Comparison of ENCODE assay signal across 11 cellular contexts in the genomic region with DNA sequence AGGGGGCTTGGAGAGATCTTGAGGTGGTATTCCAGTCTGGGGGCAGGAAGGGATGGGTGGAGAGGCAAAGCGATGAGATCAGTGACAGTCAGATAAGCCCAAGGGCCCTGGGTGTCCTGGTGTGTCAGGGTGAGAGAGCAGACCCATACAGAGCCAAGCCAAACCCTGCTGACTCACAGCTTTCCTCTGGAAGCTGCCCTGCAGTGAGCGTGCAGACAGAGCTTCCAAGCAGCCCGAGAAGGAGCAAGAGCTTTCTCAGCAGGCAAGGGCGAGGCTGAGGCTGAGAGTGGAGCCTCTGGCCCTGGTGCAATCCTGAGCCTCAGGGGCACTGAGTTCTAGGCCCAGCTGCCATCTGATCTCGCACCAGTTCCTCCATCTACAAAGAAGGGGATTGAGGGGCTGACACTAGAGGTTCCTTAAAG.
A peak's percentile ranks its signal among the peaks of the same experiment; 100 is the strongest.
DNase-seq lines count a peak whose midpoint lies in the region; ATAC-seq, FAIRE-seq and TF ChIP-seq lines count a peak whose summit lies in the region.
"Had no signal": no experiment of that assay in that cellular context is flagged by ENCODE, and none has a peak within 500 bp of the region (broad histone marks: within the 10 kb centered on the region; RNA-seq: fewer than 3 reads in every experiment).

No MANE protein-coding gene starts in this region.

- CTCF ChIA-PET in A549 (lab: Yijun Ruan, JAX), result interaction anchor here (0.9 to 1.4 kb wide), 3 partner anchors 9 to 265 kb away, joined by 3 read pairs; no protein-coding TSS in a partner anchor

- peak; percentile 99 for ATAC-seq in A549
- no peak for ATAC-seq in HG03342 (IDR thresholded peaks at IDR 0.05; ENCODE audit: unreplicated experiment)
- no peak for ATAC-seq in GM21367 (IDR thresholded peaks at IDR 0.05; ENCODE audit: unreplicated experiment)

- no peak for FAIRE-seq in A549 (lab: Jason Lieb, UNC)

- TF ChIP-seq CTCF in A549 (IDR thresholded peaks at IDR 0.05) (no peak), epithelial cell of esophagus (IDR thresholded peaks at IDR 0.05; ENCODE audit: insufficient read depth, low read depth, low read length, missing control alignments) (no peak)

- DNase-seq in A549 (ENCODE audit: low read depth in 1 of 2, low spot score in 1 of 2), result peak; percentile 59 to 77
- DNase-seq in M059J (ENCODE audit: low read depth), result peak; percentile 98
- peak; percentile 93 for DNase-seq in epithelial cell of esophagus (ENCODE audit: low read depth)
- peak; percentile 48 for DNase-seq in mucosa of gallbladder (ENCODE audit: low spot score)
- DNase-seq in NCI-H748 treated with DMSO at 0.1 percent for 48 hours (lab: John Stamatoyannopoulos, UW), result no peak
- no peak for DNase-seq in T-helper 1 cell
- DNase-seq: activated T-cell treated with anti-CD3 and anti-CD28 coated beads, Interleukin-2, amount 50 U/mL, for 1 hour; NCI-H526 had no signal

- H3K4me2 ChIP-seq in A549, result peak overlapping the region; percentile 35
- H3K4me2 ChIP-seq: BLaER1 treated with 17β-estradiol and CSF1 and Interleukin-3, amounts not matched to agents 10 nM and 100 nM had no signal

- peak overlapping the region; percentile 54 to 83 for H3K27ac ChIP-seq in A549
- H3K27ac ChIP-seq: BLaER1 treated with 17β-estradiol and CSF1 and Interleukin-3, amounts not matched to agents 10 nM and 100 nM had no signal

- peaks cover 16% of the 10 kb centered on the region for H3K4me1 ChIP-seq in A549
- H3K4me1 ChIP-seq: BLaER1 treated with 17β-estradiol and CSF1 and Interleukin-3, amounts not matched to agents 10 nM and 100 nM had no signal

- no peak for TF ChIP-seq RAD21 in A549 (conservative IDR thresholded peaks at IDR 0.05 in 1 of 2, IDR thresholded peaks at IDR 0.05 in 1 of 2)

- 11% methylated on average over 5 of the region's 5 CpGs for WGBS in A549 (ENCODE audit: missing lambda C conversion rate)

- no peak for TF ChIP-seq POLR2A in A549 (IDR thresholded peaks at IDR 0.05; ENCODE audit: low read length)

- no peaks in the 10 kb centered on the region for H3K9me3 ChIP-seq in A549
- H3K9me3 ChIP-seq: BLaER1 treated with 17β-estradiol and CSF1 and Interleukin-3, amounts not matched to agents 10 nM and 100 nM had no signal

- POLR2A ChIA-PET in A549 (lab: Yijun Ruan, JAX), result interaction anchor here (1.5 kb wide), 2 partner anchors 87 to 150 kb away, joined by 4 read pairs; no protein-coding TSS in a partner anchor

- TF ChIP-seq EP300 in A549 (IDR thresholded peaks at IDR 0.05), result no peak

- H3K4me3 ChIP-seq in A549 (no peak overlapping the region), epithelial cell of esophagus (ENCODE audit: low read length) (no peak overlapping the region)
- H3K4me3 ChIP-seq: BLaER1 treated with 17β-estradiol and CSF1 and Interleukin-3, amounts not matched to agents 10 nM and 100 nM had no signal

TF ChIP-seq in A549, 52 proteins besides CTCF, POLR2A, EP300 and RAD21:
- 0 out of 2 replicates have a peak, but pooled peaks have one; percentile 5 for TF ChIP-seq NFE2L2 (conservative IDR thresholded peaks at IDR 0.05; ENCODE audit: low read length)
- TF ChIP-seq MAFK (IDR thresholded peaks at IDR 0.05; ENCODE audit: partially characterized antibody), result peak; percentile 56
- TF ChIP-seq FOSL2 (IDR thresholded peaks at IDR 0.05), result no peak
- 0 out of 2 replicates have a peak, but pooled peaks have one; percentile 36 for TF ChIP-seq FOSL2 (CRISPR knock-in tag; IDR thresholded peaks at IDR 0.05)
- TF ChIP-seq FOXS1 (CRISPR knock-in tag; IDR thresholded peaks at IDR 0.05), result no peak
- TF ChIP-seq HOXB13 (CRISPR knock-in tag; IDR thresholded peaks at IDR 0.05; ENCODE audit: low read depth), result no peak
- TF ChIP-seq, protein P1, sequence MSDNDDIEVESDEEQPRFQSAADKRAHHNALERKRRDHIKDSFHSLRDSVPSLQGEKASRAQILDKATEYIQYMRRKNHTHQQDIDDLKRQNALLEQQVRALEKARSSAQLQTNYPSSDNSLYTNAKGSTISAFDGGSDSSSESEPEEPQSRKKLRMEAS (IDR thresholded peaks at IDR 0.05), result 0 out of 2 replicates have a peak, but pooled peaks have one; percentile 26

Comparison
In these comparisons a context has a peak if more than half of its experiments do, and no peak if none do; other contexts are left out.
1. ATAC-seq: peak in A549 (2 of 2); none in HG03342 (single experiment) and GM21367 (single experiment).
2. DNase-seq: peak in A549 (2 of 2), M059J (single experiment), epithelial cell of esophagus (single experiment) and mucosa of gallbladder (single experiment); none in NCI-H748 treated with DMSO at 0.1 percent for 48 hours (single experiment) and T-helper 1 cell (0 of 5).